Comparison of ENCODE assay signal across 11 cellular contexts in the genomic region with DNA sequence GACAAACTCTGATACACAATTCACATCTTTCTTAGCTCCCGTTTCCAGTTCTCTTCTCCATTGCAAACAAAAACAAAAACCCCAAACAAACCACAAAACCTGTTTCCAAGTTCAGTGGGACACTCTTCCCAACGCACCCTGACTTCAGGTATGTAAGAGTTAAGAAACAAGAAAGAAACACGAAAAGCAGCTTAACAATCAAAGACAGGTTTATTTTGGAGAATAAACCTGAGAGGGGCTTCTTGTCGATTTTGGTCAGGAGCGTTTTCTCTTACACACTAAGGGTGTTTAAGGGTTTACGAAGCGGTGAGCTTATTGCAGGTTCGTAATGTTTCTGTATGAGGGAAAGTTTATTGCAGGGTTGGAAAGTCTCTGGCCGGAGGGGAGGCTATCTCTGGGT. TPM values are rescaled to one million over a fixed set of nuclear protein-coding genes. Genes with fewer than 3 reads are reported as not detected.
DNase-seq lines count a peak whose midpoint lies in the region; TF ChIP-seq lines count a peak whose summit lies in the region.
"Had no signal": no experiment of that assay in that cellular context is flagged by ENCODE, and none has a peak within 500 bp of the region (broad histone marks: within the 10 kb centered on the region; RNA-seq: fewer than 3 reads in every experiment).

No MANE protein-coding gene starts in this region.

- no peak overlapping the region for H3K9ac ChIP-seq in endodermal cell (ENCODE audit: extremely low read depth, low read length, poor library complexity, severe bottlenecking)

- no peak overlapping the region for H3K4me3 Mint-ChIP-seq in activated CD4-positive, alpha-beta T cell treated with anti-CD3 and anti-CD28 coated beads, Interleukin-2, amount 10 ng/mL, durations not matched to agents 7 days and 5 days
- H3K4me3 Mint-ChIP-seq in endodermal cell (peak overlapping the region; percentile 96), progenitor cell of endocrine pancreas (ENCODE audit: low read depth) (peak overlapping the region; percentile 33)

- POLR2A ChIA-PET in activated CD4-positive, alpha-beta T cell treated with anti-CD3 and anti-CD28 coated beads, Interleukin-2, amount 10 ng/mL, durations not matched to agents 7 days and 5 days (lab: Charles Lee): interaction anchor here (1.0 kb wide), 1 partner anchor 190 kb away, joined by 3 read pairs; a partner anchor contains a TSS

- TF ChIP-seq CTCF in Peyer's patch (IDR thresholded peaks at IDR 0.05): no peak
- no peak for TF ChIP-seq CTCF in endodermal cell (conservative IDR thresholded peaks at IDR 0.05)
- TF ChIP-seq CTCF in progenitor cell of endocrine pancreas (IDR thresholded peaks at IDR 0.05; ENCODE audit: unreplicated experiment): no peak

- WGBS in endodermal cell (ENCODE audit: insufficient coverage in 1 of 2, insufficient read length in 1 of 2), 2 experiments: 94 to 98% methylated on average over 7 to 9 of the region's 9 CpGs

- no peak for TF ChIP-seq POLR2A in Peyer's patch (IDR thresholded peaks at IDR 0.05)

- H3K27me3 Mint-ChIP-seq in activated CD4-positive, alpha-beta T cell treated with anti-CD3 and anti-CD28 coated beads, Interleukin-2, amount 10 ng/mL, durations not matched to agents 7 days and 5 days: no peaks in the 10 kb centered on the region
- H3K27me3 Mint-ChIP-seq in endodermal cell (ENCODE audit: insufficient read depth) (no peaks in the 10 kb centered on the region), progenitor cell of endocrine pancreas (no peaks in the 10 kb centered on the region)

- CTCF ChIA-PET in activated CD4-positive, alpha-beta T cell treated with anti-CD3 and anti-CD28 coated beads, Interleukin-2, amount 10 ng/mL, durations not matched to agents 7 days and 5 days (lab: Charles Lee): interaction anchor here (0.8 to 4.1 kb wide), 23 partner anchors 9 to 709 kb away, joined by 3 to 45 read pairs (median 4); a partner anchor contains a TSS

- DNase-seq in activated CD4-positive, alpha-beta T cell treated with anti-CD3 and anti-CD28 coated beads, Interleukin-2, amount 10 ng/mL, durations not matched to agents 7 days and 5 days: no peak
- DNase-seq in activated CD4-positive, alpha-beta T cell treated with anti-CD3 and anti-CD28 coated beads for 48 hours: no peak
- no peak for DNase-seq in Peyer's patch
- DNase-seq in endodermal cell: no peak
- no peak for DNase-seq in progenitor cell of endocrine pancreas (ENCODE audit: low spot score, unreplicated experiment)
- no peak for DNase-seq in ACHN
- no peak for DNase-seq in NCI-H1436 treated with DMSO at 0.1 percent for 48 hours (lab: John Stamatoyannopoulos, UW)
- DNase-seq in NCI-H446 (lab: John Stamatoyannopoulos, UW): no peak

- peaks cover 0 to 22% (median 5%) of the 10 kb centered on the region in 4 donors for H3K4me1 ChIP-seq in Peyer's patch
- no peaks in the 10 kb centered on the region for H3K4me1 ChIP-seq in endodermal cell (ENCODE audit: control insufficient read depth, insufficient read depth, low read length)

- H3K27me3 ChIP-seq in Peyer's patch: no peaks in the 10 kb centered on the region
- H3K27me3 ChIP-seq in endodermal cell (ENCODE audit: control insufficient read depth, insufficient read depth, low read length, poor library complexity, severe bottlenecking): no peaks in the 10 kb centered on the region

- H3K36me3 ChIP-seq in Peyer's patch: no peaks in the 10 kb centered on the region
- H3K36me3 ChIP-seq in endodermal cell (ENCODE audit: control insufficient read depth, insufficient read depth, low read length): peaks cover 5% of the 10 kb centered on the region

- in situ Hi-C loops in ACHN (cut with HindIII; ENCODE audit: low pct_ligation_motif_present, low pct_unique_long_range_greater_than_20kb, low sequenced_read_pairs): no loop called here

- peak overlapping the region; percentile 98 for H3K27ac Mint-ChIP-seq in activated CD4-positive, alpha-beta T cell treated with anti-CD3 and anti-CD28 coated beads, Interleukin-2, amount 10 ng/mL, durations not matched to agents 7 days and 5 days
- no peak overlapping the region for H3K27ac Mint-ChIP-seq in endodermal cell
- H3K27ac Mint-ChIP-seq in progenitor cell of endocrine pancreas: no peak overlapping the region

- no peak overlapping the region for H3K4me3 ChIP-seq in Peyer's patch
- H3K4me3 ChIP-seq in endodermal cell (ENCODE audit: low read length): peak overlapping the region; percentile 73

- peaks cover 32% of the 10 kb centered on the region for H3K36me3 Mint-ChIP-seq in activated CD4-positive, alpha-beta T cell treated with anti-CD3 and anti-CD28 coated beads, Interleukin-2, amount 10 ng/mL, durations not matched to agents 7 days and 5 days (ENCODE audit: low read depth)
- H3K36me3 Mint-ChIP-seq in endodermal cell (ENCODE audit: low read depth) (no peaks in the 10 kb centered on the region), progenitor cell of endocrine pancreas (ENCODE audit: insufficient read depth) (peaks cover 6% of the 10 kb centered on the region)

- no peaks in the 10 kb centered on the region for H3K9me3 Mint-ChIP-seq in activated CD4-positive, alpha-beta T cell treated with anti-CD3 and anti-CD28 coated beads, Interleukin-2, amount 10 ng/mL, durations not matched to agents 7 days and 5 days
- peaks cover 16% of the 10 kb centered on the region for H3K9me3 Mint-ChIP-seq in endodermal cell
- H3K9me3 Mint-ChIP-seq in progenitor cell of endocrine pancreas (ENCODE audit: low read depth): peaks cover 10% of the 10 kb centered on the region

- peaks cover 71% of the 10 kb centered on the region for H3K4me1 Mint-ChIP-seq in activated CD4-positive, alpha-beta T cell treated with anti-CD3 and anti-CD28 coated beads, Interleukin-2, amount 10 ng/mL, durations not matched to agents 7 days and 5 days
- H3K4me1 Mint-ChIP-seq in endodermal cell (peaks cover 8% of the 10 kb centered on the region), progenitor cell of endocrine pancreas (ENCODE audit: low read depth) (peaks cover 10% of the 10 kb centered on the region)

- peak overlapping the region in 3 of 4 donors; percentile 63 to 91 (median 91) for H3K27ac ChIP-seq in Peyer's patch
- no peak overlapping the region for H3K27ac ChIP-seq in endodermal cell (ENCODE audit: low read depth, low read length)

- H3K9me3 ChIP-seq in Peyer's patch (no peaks in the 10 kb centered on the region), endodermal cell (ENCODE audit: control insufficient read depth, low read length) (peaks cover 16% of the 10 kb centered on the region)

RNA-seq across cellular contexts. Expression of a gene that starts 0.9 kb away (rescaled TPM):
- total RNA-seq in activated CD4-positive, alpha-beta T cell treated with anti-CD3 and anti-CD28 coated beads, Interleukin-2, amount 10 ng/mL, durations not matched to agents 7 days and 5 days: 10 to 100 TPM; 52.6 to 55.4 TPM
- total RNA-seq in Peyer's patch: 100 to 1,000 TPM in 1 of 4 donors, 10 to 100 TPM in 3; 46.4 to 125 (median 58.4) TPM
- 10 to 100 TPM; 29.6 to 31.6 TPM for total RNA-seq in endodermal cell
- 14.3 TPM for polyA plus RNA-seq in endodermal cell (2013, experiment 1 of 2)
- 13.9 TPM for polyA plus RNA-seq in endodermal cell (2013, experiment 2 of 2)
- total RNA-seq in progenitor cell of endocrine pancreas: 27.9 and 29.7 TPM in 2 replicates

RNA-seq across cellular contexts. Expression of a gene that starts 57.0 kb away (rescaled TPM):
- not detected for total RNA-seq in activated CD4-positive, alpha-beta T cell treated with anti-CD3 and anti-CD28 coated beads, Interleukin-2, amount 10 ng/mL, durations not matched to agents 7 days and 5 days
- total RNA-seq in Peyer's patch: not detected
- not detected for total RNA-seq in endodermal cell
- polyA plus RNA-seq in endodermal cell (2013, experiment 1 of 2): not detected
- polyA plus RNA-seq in endodermal cell (2013, experiment 2 of 2): not detected
- not detected in 2 replicates for total RNA-seq in progenitor cell of endocrine pancreas
- total RNA-seq: G401, mucosa of gallbladder had no signal
- polyA plus RNA-seq: AG04450 had no signal
